Comparison of ENCODE assay signal across 8 cellular contexts in genomic region chr17:39668141-39668924, GRCh38. TPM values are rescaled to one million over a fixed set of nuclear protein-coding genes. Genes with fewer than 3 reads are reported as not detected.
A peak's percentile ranks its signal among the peaks of the same experiment; 100 is the strongest.
DNase-seq lines count a peak whose midpoint lies in the region; ATAC-seq, FAIRE-seq and TF ChIP-seq lines count a peak whose summit lies in the region.

TSS of gene PNMT (plus strand) at chr17:39668453. CDS start at chr17:39668476, 23 bp downstream.

- H4K20me1 ChIP-seq in GM12878 (ENCODE audit: control insufficient read depth, insufficient read depth) (no peaks in the 10 kb centered on the region; the same call in 1 of the 2 replicates), smooth muscle cell (ENCODE audit: low read depth) (no peaks in the 10 kb centered on the region)

- peaks cover 4 to 6% of the 10 kb centered on the region in 2 experiments; a peak in 3 of 4 replicates for H3K27me3 ChIP-seq in GM12878 (replicated peaks in 1 of 2; ENCODE audit: control insufficient read depth in 2 of 2, insufficient read depth in 2 of 2, low read length in 1 of 2)
- H3K27me3 ChIP-seq in iPS DF 6.9 (ENCODE audit: control insufficient read depth, insufficient read depth, low read length), result no peaks in the 10 kb centered on the region; the same call in 1 of the 2 replicates
- peaks cover 63% of the 10 kb centered on the region for H3K27me3 ChIP-seq in smooth muscle cell (ENCODE audit: low read depth)

- POLR2A ChIA-PET in GM12878 (lab: Charles Lee), result interaction anchor here (0.6 kb wide), 1 partner anchor 86 kb away, joined by 3 read pairs; no protein-coding TSS in a partner anchor

- RAD21 ChIA-PET in GM12878 (lab: Charles Lee; ENCODE audit: unreplicated experiment), result interaction anchor here (0.9 to 1.1 kb wide), 2 partner anchors 20 to 62 kb away, joined by 3 to 4 read pairs; partner anchors contain the start of genes MIEN1 and PGAP3

- H3K36me3 ChIP-seq in GM12878 (ENCODE audit: control insufficient read depth in 2 of 2, insufficient read depth in 2 of 2, low read length in 1 of 2), result no peaks in the 10 kb centered on the region; a peak in 2 of 4 replicates
- no peaks in the 10 kb centered on the region for H3K36me3 ChIP-seq in iPS DF 6.9 (ENCODE audit: control insufficient read depth, insufficient read depth, low read length)
- no peaks in the 10 kb centered on the region for H3K36me3 ChIP-seq in smooth muscle cell (ENCODE audit: low read depth)

- H2AFZ ChIP-seq in GM12878 (ENCODE audit: control insufficient read depth, low read depth, low read length) (peak within 1 kb of the TSS; percentile 58), smooth muscle cell (ENCODE audit: low read depth) (peak within 1 kb of the TSS; percentile 31)

- H3K9me3 ChIP-seq in GM12878 (replicated peaks; ENCODE audit: control insufficient read depth, insufficient read depth, low read length) (no peaks in the 10 kb centered on the region), iPS DF 6.9 (ENCODE audit: control insufficient read depth, insufficient read depth, low read length) (no peaks in the 10 kb centered on the region), smooth muscle cell (replicated peaks; ENCODE audit: low read depth) (no peaks in the 10 kb centered on the region)

- no peak within 1 kb of the TSS for H3K27ac ChIP-seq in GM12878 (ENCODE audit: control insufficient read depth, insufficient read depth)
- H3K27ac ChIP-seq in iPS DF 6.9 (ENCODE audit: low read length), result no peak within 1 kb of the TSS
- H3K27ac ChIP-seq in smooth muscle cell (ENCODE audit: low read depth), result no peak within 1 kb of the TSS

- H3K4me2 ChIP-seq in GM12878 (ENCODE audit: control insufficient read depth, insufficient read depth) (peak within 1 kb of the TSS; percentile 71; the same call in 1 of the 2 replicates), smooth muscle cell (peak within 1 kb of the TSS; percentile 93)

- H3K4me3 ChIP-seq in GM12878 (peak within 1 kb of the TSS; percentile 44; the same call in 1 of the 2 replicates), iPS DF 6.9 (ENCODE audit: low read length) (peak within 1 kb of the TSS; percentile 25; the same call in 1 of the 2 replicates), smooth muscle cell (peak within 1 kb of the TSS; percentile 50)

- WGBS in GM12878 (ENCODE audit: insufficient coverage, insufficient replicate concordance, low lambda C conversion rate, missing lambda C conversion rate), result 2% methylated on average over 47 of the region's 73 CpGs
- no CpG with 5 or more reads among the region's 73 CpGs for WGBS in iPS DF 6.9 (ENCODE audit: insufficient coverage, insufficient read length)
- WGBS in smooth muscle cell (ENCODE audit: low lambda C conversion rate), result 2% methylated on average over 48 of the region's 73 CpGs

- no peaks in the 10 kb centered on the region for H3F3A ChIP-seq in smooth muscle cell (ENCODE audit: low read depth)

- peak; percentile 77 for DNase-seq in COLO668 (lab: John Stamatoyannopoulos, UW; ENCODE audit: unreplicated experiment)
- peak; percentile 83 for DNase-seq in HuH-7.5 (ENCODE audit: low spot score)
- peak; percentile 63 for DNase-seq in T-helper 9 cell
- DNase-seq in GM12878 (ENCODE audit: low read depth, low spot score), result no peak
- DNase-seq in iPS DF 6.9 (ENCODE audit: low read depth, low spot score), result no peak
- DNase-seq in smooth muscle cell (lab: John Stamatoyannopoulos, UW; ENCODE audit: unreplicated experiment), result no peak
- DNase-seq in NK-92 treated with Interleukin-12 subunit alpha and Interleukin-12 subunit beta, amount 100 ng/mL, for 24 hours (lab: John Stamatoyannopoulos, UW), result no peak

- peak; percentile 57 to 73 (median 62) for TF ChIP-seq CTCF in GM12878 (IDR thresholded peaks at IDR 0.05 in 2 of 3, conservative IDR thresholded peaks at IDR 0.05 in 1 of 3; ENCODE audit: control insufficient read depth in 2 of 3, extremely low read depth in 1 of 3, insufficient read depth in 1 of 3, low read depth in 3 of 3, low read length in 3 of 3)
- peak; percentile 57 for TF ChIP-seq CTCF in smooth muscle cell (IDR thresholded peaks at IDR 0.05; ENCODE audit: borderline replicate concordance, insufficient read depth, poor library complexity, severe bottlenecking)

- CTCF ChIA-PET in GM12878 (lab: Yijun Ruan, JAX), result interaction anchor here (0.8 to 9.1 kb wide), 10 partner anchors 9 to 196 kb away, joined by 3 to 114 read pairs (median 4); partner anchors contain the start of genes IKZF3, MIEN1 and STARD3

- H3K79me2 ChIP-seq in GM12878 (ENCODE audit: control insufficient read depth, insufficient read depth, low read length), result no peaks in the 10 kb centered on the region
- H3K79me2 ChIP-seq in smooth muscle cell (ENCODE audit: low read depth), result no peaks in the 10 kb centered on the region

- SMC1A ChIA-PET in GM12878 (lab: Charles Lee; ENCODE audit: uncharacterized antibody, unreplicated experiment), result interaction anchor here (0.6 to 1.5 kb wide), 5 partner anchors 19 to 47 kb away, joined by 3 to 6 read pairs (median 4); partner anchors contain the start of gene PGAP3

- no peak for TF ChIP-seq EP300 in GM12878 (IDR thresholded peaks at IDR 0.05; ENCODE audit: borderline replicate concordance in 1 of 2, control insufficient read depth in 1 of 2, low read depth in 2 of 2, low read length in 2 of 2)

- intact Hi-C loops in GM12878 (cut with micrococcal nuclease; ENCODE audit: unreplicated experiment), result no loop called here

- TF ChIP-seq RAD21 in GM12878 (IDR thresholded peaks at IDR 0.05; ENCODE audit: insufficient read depth, low read depth, low read length), result 0 out of 2 replicates have a peak, but pooled peaks have one; percentile 17

- in situ Hi-C loops in GM12878 (cut with MboI), result no loop called here

- no TSS peak for BruUV-seq in GM12878 (replicated peaks; lab: Mats Ljungman, UMichigan)

- ATAC-seq in GM12878 (peak; percentile 82), GM21619 (IDR thresholded peaks at IDR 0.05; ENCODE audit: unreplicated experiment) (no peak)

- FAIRE-seq in GM12878 (lab: Jason Lieb, UNC), result no peak

- H3K4me1 ChIP-seq in GM12878 (ENCODE audit: control insufficient read depth, insufficient read depth, low read length) (no peaks in the 10 kb centered on the region), iPS DF 6.9 (ENCODE audit: control insufficient read depth, insufficient read depth, low read length) (peaks cover 19% of the 10 kb centered on the region), smooth muscle cell (ENCODE audit: low read depth) (peaks cover 10% of the 10 kb centered on the region)

- TF ChIP-seq POLR2A in GM12878 (IDR thresholded peaks at IDR 0.05; ENCODE audit: low read depth, low read length), result no peak

- no peak within 1 kb of the TSS for H3K9ac ChIP-seq in GM12878 (ENCODE audit: control insufficient read depth, insufficient read depth, low read length)
- H3K9ac ChIP-seq in smooth muscle cell (ENCODE audit: low read depth), result no peak within 1 kb of the TSS

TF ChIP-seq in GM12878, 131 proteins besides CTCF, POLR2A, EP300 and RAD21 (continues in another document):
- peak; percentile 70; the same call in 1 of the 2 replicates for TF ChIP-seq DPF2 (IDR thresholded peaks at IDR 0.05)
- no peak for TF ChIP-seq SIX5 (IDR thresholded peaks at IDR 0.05; ENCODE audit: low read depth, low read length, severe bottlenecking)
- TF ChIP-seq STAT1 (conservative IDR thresholded peaks at IDR 0.05), result peak; percentile 63; the same call in 1 of the 2 replicates
- no peak for TF ChIP-seq FOS (IDR thresholded peaks at IDR 0.05; ENCODE audit: borderline replicate concordance, extremely low read depth, insufficient read length)
- no peak for TF ChIP-seq TARDBP (IDR thresholded peaks at IDR 0.05; ENCODE audit: borderline replicate concordance)
- TF ChIP-seq YY1 (IDR thresholded peaks at IDR 0.05; ENCODE audit: low read depth, low read length), result 0 out of 2 replicates have a peak, but pooled peaks have one; percentile 43
- TF ChIP-seq ETV6 (conservative IDR thresholded peaks at IDR 0.05 in 1 of 2, IDR thresholded peaks at IDR 0.05 in 1 of 2; ENCODE audit: borderline replicate concordance in 1 of 2, low read depth in 1 of 2), result no peak
- TF ChIP-seq ZNF207 (IDR thresholded peaks at IDR 0.05; ENCODE audit: borderline replicate concordance), result peak; percentile 46; the same call in 1 of the 2 replicates
- TF ChIP-seq SMARCA5 (IDR thresholded peaks at IDR 0.05), result peak; percentile 90; the same call in 1 of the 2 replicates
- peak; percentile 67 for TF ChIP-seq IKZF1 (conservative IDR thresholded peaks at IDR 0.05)
- TF ChIP-seq HDGF (IDR thresholded peaks at IDR 0.05), result peak; percentile 54; the same call in 1 of the 2 replicates
- no peak for TF ChIP-seq ATF3 (IDR thresholded peaks at IDR 0.05; ENCODE audit: borderline replicate concordance, extremely low read depth, low read depth, low read length)
- TF ChIP-seq RAD51 (IDR thresholded peaks at IDR 0.05), result no peak
- TF ChIP-seq BHLHE40 (IDR thresholded peaks at IDR 0.05; ENCODE audit: borderline replicate concordance in 1 of 2, low read depth in 2 of 2, low read length in 1 of 2), result peak in 1 of 2 experiments; percentile 38; a peak in 1 of 4 replicates
- 0 out of 2 replicates have a peak, but pooled peaks have one; percentile 41 for TF ChIP-seq NBN (IDR thresholded peaks at IDR 0.05)
- TF ChIP-seq NR2F1 (conservative IDR thresholded peaks at IDR 0.05), result peak; percentile 77

RNA-seq across cellular contexts. Expression of gene PNMT, which starts in this region (rescaled TPM):
- total RNA-seq in GM12878 (2013; cell fraction: nucleolus; rRNA removed), result not detected in 2 replicates
- total RNA-seq in GM12878 (2014; rRNA removed) (not detected in 2 replicates), GM12878 (2014; rRNA removed; fragmentation: Illumina TruSeq; extraction: Trizol) (not detected in 2 replicates), GM12878 (2021) (not detected in 2 replicates), smooth muscle cell (not detected in 2 replicates)
- polyA plus RNA-seq in GM12878 (2011; ENCODE audit: low read depth), result not detected
- polyA plus RNA-seq in GM12878 (2011; rRNA removed) (not detected in 2 replicates), GM12878 (2014; fragmentation: Illumina TruSeq; extraction: Trizol) (not detected in 2 replicates), GM12878 (2014; fragmentation: Nextera tagmentation; extraction: Ambion mirVana) (not detected), GM12878 (2014; rRNA removed) (0.24 TPM in 1 of 2 replicates, not detected in the other), GM12878 (2016; fragmentation: Nextera tagmentation; extraction: Ambion mirVana) (not detected), smooth muscle cell (0.23 and 1.3 TPM in 2 replicates)
- not detected in 2 replicates for polyA plus RNA-seq in GM12878 (2011; cell fraction: cytosol; rRNA removed)
- 0.12 TPM in 1 of 2 replicates, not detected in the other for polyA plus RNA-seq in GM12878 (2011; cell fraction: nucleus; rRNA removed)
- not detected in 2 replicates for polyA plus RNA-seq in GM12878 (2012)
- polyA minus RNA-seq in GM12878 (2011; rRNA and poly(A)+ RNA removed), result not detected in 2 replicates
- not detected in 2 replicates for polyA minus RNA-seq in GM12878 (2011; cell fraction: cytosol; rRNA and poly(A)+ RNA removed)
- polyA minus RNA-seq in GM12878 (2011; cell fraction: nucleus; rRNA and poly(A)+ RNA removed), result not detected in 2 replicates

Comparison
In these comparisons a context has a peak if more than half of its experiments do, and no peak if none do; other contexts are left out.
1. Peak in ATAC-seq, H3K4me3 ChIP-seq and H3K4me2 ChIP-seq in GM12878; RNA of the gene not detected or under 1 TPM.
2. DNase-seq: peak in COLO668 (single experiment), HuH-7.5 (single experiment) and T-helper 9 cell (single experiment); none in GM12878 (single experiment), iPS DF 6.9 (single experiment), smooth muscle cell (single experiment) and NK-92 treated with Interleukin-12 subunit alpha and Interleukin-12 subunit beta, amount 100 ng/mL, for 24 hours (single experiment).
3. Peak in every context shown above with its lines, with median percentiles within 50 percentile points of each other: H3K4me3 ChIP-seq.